Comparison of ENCODE assay signal across 1 cellular context in the genomic region with DNA sequence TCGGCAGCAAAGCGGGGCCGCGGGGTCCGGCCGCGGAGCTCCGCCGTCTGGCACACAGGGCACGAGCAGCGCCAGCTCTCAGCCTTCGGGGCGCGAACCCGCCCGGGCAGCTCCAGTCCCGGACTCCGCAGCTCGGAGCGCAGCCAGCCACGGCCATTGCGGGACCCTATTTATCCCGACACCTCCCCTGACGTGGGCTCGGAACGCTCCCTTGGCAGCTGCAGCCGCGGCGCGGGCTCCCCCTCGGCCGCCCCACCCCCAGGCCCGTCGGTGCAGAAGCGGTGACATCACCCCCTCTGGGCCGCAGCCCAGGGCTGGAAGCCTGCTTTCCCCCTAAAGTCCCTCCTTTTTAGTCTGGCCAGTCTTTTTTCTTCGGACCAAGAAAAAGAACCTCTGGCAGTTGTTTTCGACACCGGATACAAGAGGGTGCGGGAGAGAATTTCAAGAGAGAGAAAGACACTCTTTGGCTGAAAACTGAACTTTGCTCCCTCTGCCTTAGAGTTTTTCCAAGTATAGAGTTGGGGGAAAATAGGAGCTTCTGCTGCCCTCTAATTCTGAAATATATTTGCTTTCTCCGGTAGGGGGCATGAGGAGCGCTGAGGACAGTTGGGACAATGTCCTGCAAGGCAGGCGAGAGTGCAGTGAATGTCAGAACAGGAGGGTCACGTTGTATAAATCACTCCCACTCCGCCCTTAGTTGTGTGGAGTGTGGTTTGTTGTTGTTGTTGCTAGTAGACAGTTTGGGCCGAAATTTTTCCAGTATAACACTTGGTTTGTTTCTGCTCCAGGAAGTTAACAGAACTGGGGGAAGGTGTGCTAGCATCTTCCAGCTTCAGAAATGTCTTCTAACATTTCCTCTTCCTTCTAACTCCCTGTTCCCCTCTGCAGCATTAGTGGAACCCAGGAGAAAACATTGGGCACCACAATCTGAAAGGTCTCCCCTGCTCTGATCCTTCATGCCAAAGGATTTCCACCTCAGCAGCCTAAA.
TF ChIP-seq lines count a peak whose summit lies in the region.

Gene SFRP4, minus strand, starts transcription at position 145 of the 988 bp plus-strand sequence. CDS start 280 bp downstream, outside the sequence.

TF ChIP-seq in HepG2, 621 proteins besides CTCF, POLR2A, EP300 and RAD21 (continued from another document and continues in another):
- TF ChIP-seq, protein P1, sequence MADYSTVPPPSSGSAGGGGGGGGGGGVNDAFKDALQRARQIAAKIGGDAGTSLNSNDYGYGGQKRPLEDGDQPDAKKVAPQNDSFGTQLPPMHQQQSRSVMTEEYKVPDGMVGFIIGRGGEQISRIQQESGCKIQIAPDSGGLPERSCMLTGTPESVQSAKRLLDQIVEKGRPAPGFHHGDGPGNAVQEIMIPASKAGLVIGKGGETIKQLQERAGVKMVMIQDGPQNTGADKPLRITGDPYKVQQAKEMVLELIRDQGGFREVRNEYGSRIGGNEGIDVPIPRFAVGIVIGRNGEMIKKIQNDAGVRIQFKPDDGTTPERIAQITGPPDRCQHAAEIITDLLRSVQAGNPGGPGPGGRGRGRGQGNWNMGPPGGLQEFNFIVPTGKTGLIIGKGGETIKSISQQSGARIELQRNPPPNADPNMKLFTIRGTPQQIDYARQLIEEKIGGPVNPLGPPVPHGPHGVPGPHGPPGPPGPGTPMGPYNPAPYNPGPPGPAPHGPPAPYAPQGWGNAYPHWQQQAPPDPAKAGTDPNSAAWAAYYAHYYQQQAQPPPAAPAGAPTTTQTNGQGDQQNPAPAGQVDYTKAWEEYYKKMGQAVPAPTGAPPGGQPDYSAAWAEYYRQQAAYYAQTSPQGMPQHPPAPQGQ (CRISPR knock-in tag; IDR thresholded peaks at IDR 0.05; ENCODE audit: borderline replicate concordance): no peak
- TF ChIP-seq ZNF687 (CRISPR knock-in tag; IDR thresholded peaks at IDR 0.05): peak; percentile 52
- no peak for TF ChIP-seq ZNF451 (CRISPR knock-in tag; IDR thresholded peaks at IDR 0.05)
- TF ChIP-seq MIER2 (CRISPR knock-in tag; IDR thresholded peaks at IDR 0.05): no peak
- TF ChIP-seq, protein P2, sequence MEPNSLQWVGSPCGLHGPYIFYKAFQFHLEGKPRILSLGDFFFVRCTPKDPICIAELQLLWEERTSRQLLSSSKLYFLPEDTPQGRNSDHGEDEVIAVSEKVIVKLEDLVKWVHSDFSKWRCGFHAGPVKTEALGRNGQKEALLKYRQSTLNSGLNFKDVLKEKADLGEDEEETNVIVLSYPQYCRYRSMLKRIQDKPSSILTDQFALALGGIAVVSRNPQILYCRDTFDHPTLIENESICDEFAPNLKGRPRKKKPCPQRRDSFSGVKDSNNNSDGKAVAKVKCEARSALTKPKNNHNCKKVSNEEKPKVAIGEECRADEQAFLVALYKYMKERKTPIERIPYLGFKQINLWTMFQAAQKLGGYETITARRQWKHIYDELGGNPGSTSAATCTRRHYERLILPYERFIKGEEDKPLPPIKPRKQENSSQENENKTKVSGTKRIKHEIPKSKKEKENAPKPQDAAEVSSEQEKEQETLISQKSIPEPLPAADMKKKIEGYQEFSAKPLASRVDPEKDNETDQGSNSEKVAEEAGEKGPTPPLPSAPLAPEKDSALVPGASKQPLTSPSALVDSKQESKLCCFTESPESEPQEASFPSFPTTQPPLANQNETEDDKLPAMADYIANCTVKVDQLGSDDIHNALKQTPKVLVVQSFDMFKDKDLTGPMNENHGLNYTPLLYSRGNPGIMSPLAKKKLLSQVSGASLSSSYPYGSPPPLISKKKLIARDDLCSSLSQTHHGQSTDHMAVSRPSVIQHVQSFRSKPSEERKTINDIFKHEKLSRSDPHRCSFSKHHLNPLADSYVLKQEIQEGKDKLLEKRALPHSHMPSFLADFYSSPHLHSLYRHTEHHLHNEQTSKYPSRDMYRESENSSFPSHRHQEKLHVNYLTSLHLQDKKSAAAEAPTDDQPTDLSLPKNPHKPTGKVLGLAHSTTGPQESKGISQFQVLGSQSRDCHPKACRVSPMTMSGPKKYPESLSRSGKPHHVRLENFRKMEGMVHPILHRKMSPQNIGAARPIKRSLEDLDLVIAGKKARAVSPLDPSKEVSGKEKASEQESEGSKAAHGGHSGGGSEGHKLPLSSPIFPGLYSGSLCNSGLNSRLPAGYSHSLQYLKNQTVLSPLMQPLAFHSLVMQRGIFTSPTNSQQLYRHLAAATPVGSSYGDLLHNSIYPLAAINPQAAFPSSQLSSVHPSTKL (CRISPR knock-in tag; IDR thresholded peaks at IDR 0.05): 0 out of 2 replicates have a peak, but pooled peaks have one; percentile 8
- no peak for TF ChIP-seq RAD51 (IDR thresholded peaks at IDR 0.05; ENCODE audit: borderline replicate concordance)
- peak; percentile 79 for TF ChIP-seq JUN (CRISPR knock-in tag; IDR thresholded peaks at IDR 0.05)
- TF ChIP-seq HIC2 (CRISPR knock-in tag; IDR thresholded peaks at IDR 0.05; ENCODE audit: low read depth): peak; percentile 50; the same call in 1 of the 2 replicates
- TF ChIP-seq NCOR1 (IDR thresholded peaks at IDR 0.05; ENCODE audit: borderline replicate concordance, low read length): peak; percentile 61; the same call in 1 of the 2 replicates
- TF ChIP-seq TOE1 (CRISPR knock-in tag; IDR thresholded peaks at IDR 0.05): no peak
- peak; percentile 60 for TF ChIP-seq HNF4A (CRISPR knock-in tag; IDR thresholded peaks at IDR 0.05)
- peak; percentile 39 for TF ChIP-seq ASH2L (IDR thresholded peaks at IDR 0.05; ENCODE audit: insufficient read length, low read depth, low read length)
- 0 out of 2 replicates have a peak, but pooled peaks have one; percentile 7 for TF ChIP-seq ZIK1 (CRISPR knock-in tag; IDR thresholded peaks at IDR 0.05; ENCODE audit: borderline replicate concordance, low read depth)
- peak; percentile 8; the same call in 1 of the 2 replicates for TF ChIP-seq FOXP4 (CRISPR knock-in tag; IDR thresholded peaks at IDR 0.05)
- TF ChIP-seq CHCHD3 (CRISPR knock-in tag; IDR thresholded peaks at IDR 0.05): 0 out of 2 replicates have a peak, but pooled peaks have one; percentile 6
- peak; percentile 54; the same call in 1 of the 2 replicates for TF ChIP-seq ZNF598 (CRISPR knock-in tag; IDR thresholded peaks at IDR 0.05; ENCODE audit: borderline replicate concordance)
- 0 out of 2 replicates have a peak, but pooled peaks have one; percentile 40 for TF ChIP-seq ZFP36L1 (CRISPR knock-in tag; IDR thresholded peaks at IDR 0.05)
- TF ChIP-seq, protein P3, sequence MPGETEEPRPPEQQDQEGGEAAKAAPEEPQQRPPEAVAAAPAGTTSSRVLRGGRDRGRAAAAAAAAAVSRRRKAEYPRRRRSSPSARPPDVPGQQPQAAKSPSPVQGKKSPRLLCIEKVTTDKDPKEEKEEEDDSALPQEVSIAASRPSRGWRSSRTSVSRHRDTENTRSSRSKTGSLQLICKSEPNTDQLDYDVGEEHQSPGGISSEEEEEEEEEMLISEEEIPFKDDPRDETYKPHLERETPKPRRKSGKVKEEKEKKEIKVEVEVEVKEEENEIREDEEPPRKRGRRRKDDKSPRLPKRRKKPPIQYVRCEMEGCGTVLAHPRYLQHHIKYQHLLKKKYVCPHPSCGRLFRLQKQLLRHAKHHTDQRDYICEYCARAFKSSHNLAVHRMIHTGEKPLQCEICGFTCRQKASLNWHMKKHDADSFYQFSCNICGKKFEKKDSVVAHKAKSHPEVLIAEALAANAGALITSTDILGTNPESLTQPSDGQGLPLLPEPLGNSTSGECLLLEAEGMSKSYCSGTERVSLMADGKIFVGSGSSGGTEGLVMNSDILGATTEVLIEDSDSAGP (CRISPR knock-in tag; IDR thresholded peaks at IDR 0.05; ENCODE audit: borderline replicate concordance): peak; percentile 65; the same call in 1 of the 2 replicates
- TF ChIP-seq ZNF362 (CRISPR knock-in tag; IDR thresholded peaks at IDR 0.05; ENCODE audit: borderline replicate concordance): no peak
- no peak for TF ChIP-seq RNF2 (conservative IDR thresholded peaks at IDR 0.05; ENCODE audit: low read depth)
- no peak; the same call in 1 of the 2 replicates for TF ChIP-seq ATF7 (IDR thresholded peaks at IDR 0.05)
- TF ChIP-seq ATF7 (CRISPR knock-in tag; IDR thresholded peaks at IDR 0.05): peak; percentile 88
- no peak for TF ChIP-seq ZNF572 (CRISPR knock-in tag; IDR thresholded peaks at IDR 0.05)
- TF ChIP-seq ZNF749 (CRISPR knock-in tag; IDR thresholded peaks at IDR 0.05; ENCODE audit: borderline replicate concordance): peak; percentile 42; the same call in 1 of the 2 replicates
- TF ChIP-seq ZNF839 (CRISPR knock-in tag; IDR thresholded peaks at IDR 0.05; ENCODE audit: borderline replicate concordance): peak; percentile 30; the same call in 1 of the 2 replicates
- TF ChIP-seq TBX3 (IDR thresholded peaks at IDR 0.05; ENCODE audit: borderline replicate concordance): no peak
- TF ChIP-seq, protein P4, sequence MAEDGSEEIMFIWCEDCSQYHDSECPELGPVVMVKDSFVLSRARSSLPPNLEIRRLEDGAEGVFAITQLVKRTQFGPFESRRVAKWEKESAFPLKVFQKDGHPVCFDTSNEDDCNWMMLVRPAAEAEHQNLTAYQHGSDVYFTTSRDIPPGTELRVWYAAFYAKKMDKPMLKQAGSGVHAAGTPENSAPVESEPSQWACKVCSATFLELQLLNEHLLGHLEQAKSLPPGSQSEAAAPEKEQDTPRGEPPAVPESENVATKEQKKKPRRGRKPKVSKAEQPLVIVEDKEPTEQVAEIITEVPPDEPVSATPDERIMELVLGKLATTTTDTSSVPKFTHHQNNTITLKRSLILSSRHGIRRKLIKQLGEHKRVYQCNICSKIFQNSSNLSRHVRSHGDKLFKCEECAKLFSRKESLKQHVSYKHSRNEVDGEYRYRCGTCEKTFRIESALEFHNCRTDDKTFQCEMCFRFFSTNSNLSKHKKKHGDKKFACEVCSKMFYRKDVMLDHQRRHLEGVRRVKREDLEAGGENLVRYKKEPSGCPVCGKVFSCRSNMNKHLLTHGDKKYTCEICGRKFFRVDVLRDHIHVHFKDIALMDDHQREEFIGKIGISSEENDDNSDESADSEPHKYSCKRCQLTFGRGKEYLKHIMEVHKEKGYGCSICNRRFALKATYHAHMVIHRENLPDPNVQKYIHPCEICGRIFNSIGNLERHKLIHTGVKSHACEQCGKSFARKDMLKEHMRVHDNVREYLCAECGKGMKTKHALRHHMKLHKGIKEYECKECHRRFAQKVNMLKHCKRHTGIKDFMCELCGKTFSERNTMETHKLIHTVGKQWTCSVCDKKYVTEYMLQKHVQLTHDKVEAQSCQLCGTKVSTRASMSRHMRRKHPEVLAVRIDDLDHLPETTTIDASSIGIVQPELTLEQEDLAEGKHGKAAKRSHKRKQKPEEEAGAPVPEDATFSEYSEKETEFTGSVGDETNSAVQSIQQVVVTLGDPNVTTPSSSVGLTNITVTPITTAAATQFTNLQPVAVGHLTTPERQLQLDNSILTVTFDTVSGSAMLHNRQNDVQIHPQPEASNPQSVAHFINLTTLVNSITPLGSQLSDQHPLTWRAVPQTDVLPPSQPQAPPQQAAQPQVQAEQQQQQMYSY (CRISPR knock-in tag; IDR thresholded peaks at IDR 0.05): peak; percentile 27; the same call in 1 of the 2 replicates
- TF ChIP-seq ZNF773 (CRISPR knock-in tag; IDR thresholded peaks at IDR 0.05; ENCODE audit: borderline replicate concordance): no peak
